In genomic region chr3:115787818-115788217, GRCh38 we compare ENCODE assay signal across 18 cellular contexts.
DNase-seq lines count a peak whose midpoint lies in the region; ATAC-seq and TF ChIP-seq lines count a peak whose summit lies in the region.
"Had no signal": no experiment of that assay in that cellular context is flagged by ENCODE, and none has a peak within 500 bp of the region (broad histone marks: within the 10 kb centered on the region; RNA-seq: fewer than 3 reads in every experiment).

No MANE protein-coding gene starts in this region.

- H3K79me2 ChIP-seq in GM23248 (ENCODE audit: insufficient read depth) = no peaks in the 10 kb centered on the region

- H4K91ac ChIP-seq in IMR-90 (ENCODE audit: insufficient read depth, low read depth, low read length) = peak overlapping the region; percentile 71

- no peak for TF ChIP-seq RAD21 in IMR-90 (IDR thresholded peaks at IDR 0.05; ENCODE audit: low read length)

- H2BK5ac ChIP-seq in IMR-90 (ENCODE audit: low read depth, low read length, poor library complexity, severe bottlenecking) = peak overlapping the region; percentile 94

- H3K23ac ChIP-seq in IMR-90 (ENCODE audit: low read depth, low read length) = no peak overlapping the region

- H2BK20ac ChIP-seq in IMR-90 (ENCODE audit: low read depth, low read length) = peak overlapping the region; percentile 66

- H2AK5ac ChIP-seq in IMR-90 (ENCODE audit: low read depth, low read length) = 0 out of 2 replicates have a peak overlapping the region, but pooled peaks have one; percentile 42

- dilution Hi-C loops in IMR-90 (cut with HindIII; ENCODE audit: low sequenced_read_pairs, unreplicated experiment) = no loop called here

- TF ChIP-seq CTCF in IMR-90 (conservative IDR thresholded peaks at IDR 0.05; ENCODE audit: low read depth, low read length) = no peak
- no peak for TF ChIP-seq CTCF in osteocyte (IDR thresholded peaks at IDR 0.05)

- H3K56ac ChIP-seq in IMR-90 (ENCODE audit: extremely low read depth, insufficient read depth, low read length) = no peak overlapping the region

- H3K36me3 Mint-ChIP-seq in osteocyte (ENCODE audit: unreplicated experiment) = no peaks in the 10 kb centered on the region

- in situ Hi-C loops in GM23248 (cut with MboI) = loop anchor here (10.0 kb wide), 1 partner anchor 573 kb away; no protein-coding TSS in a partner anchor
- in situ Hi-C loops in IMR-90 (cut with MboI; ENCODE audit: low sequenced_read_pairs) = no loop called here

- no peaks in the 10 kb centered on the region for H3K79me1 ChIP-seq in IMR-90 (ENCODE audit: low read depth in 1 of 2, low read length in 2 of 2)

- H4K5ac ChIP-seq in IMR-90 (ENCODE audit: low read depth, low read length) = peak overlapping the region; percentile 47; the same call in 1 of the 2 replicates

- no peak for ATAC-seq in IMR-90 (ENCODE audit: low read depth)
- ATAC-seq in GM18511 (IDR thresholded peaks at IDR 0.05; ENCODE audit: unreplicated experiment) = no peak

- CTCF ChIA-PET in IMR-90 (lab: Yijun Ruan, JAX) = interaction anchor here (0.6 to 1.6 kb wide), 2 partner anchors 27 to 644 kb away, joined by 3 to 5 read pairs; no protein-coding TSS in a partner anchor

- no peak overlapping the region for H2AFZ ChIP-seq in GM23248
- H2AFZ ChIP-seq in IMR-90 (replicated peaks; ENCODE audit: low read length, poor library complexity) = no peak overlapping the region

- H3K9me3 Mint-ChIP-seq in osteocyte (ENCODE audit: unreplicated experiment) = no peaks in the 10 kb centered on the region
- H3K9me3 Mint-ChIP-seq: CD8-positive, alpha-beta memory T cell had no signal

- BruUV-seq in IMR-90 (replicated peaks; lab: Mats Ljungman, UMichigan) = no TSS peak

- no peaks in the 10 kb centered on the region for H3K36me3 ChIP-seq in GM23248 (ENCODE audit: low read depth)
- no peaks in the 10 kb centered on the region for H3K36me3 ChIP-seq in IMR-90 (ENCODE audit: control insufficient read depth, insufficient read depth, low read length)
- H3K36me3 ChIP-seq: MG63 had no signal

- peak overlapping the region; percentile 62 for H3K4ac ChIP-seq in IMR-90 (ENCODE audit: low read depth, low read length)

- peak overlapping the region; percentile 34; the same call in 1 of the 2 replicates for H3K14ac ChIP-seq in IMR-90 (replicated peaks; ENCODE audit: low read depth, low read length)

- H3K9me1 ChIP-seq in IMR-90 (ENCODE audit: insufficient read depth, low read length) = peaks cover 3% of the 10 kb centered on the region; the same call in 1 of the 2 replicates

- POLR2A ChIA-PET in IMR-90 (lab: Charles Lee; ENCODE audit: unreplicated experiment) = no interaction called here

- H4K20me1 ChIP-seq in GM23248 (ENCODE audit: insufficient read depth) (no peaks in the 10 kb centered on the region), IMR-90 (ENCODE audit: insufficient read depth, low read length) (no peaks in the 10 kb centered on the region)

- no peak for TF ChIP-seq POLR2A in IMR-90 (IDR thresholded peaks at IDR 0.05; ENCODE audit: low read depth, low read length)

- peak overlapping the region; percentile 1 to 48; a peak in 2 of 4 replicates for H4K8ac ChIP-seq in IMR-90 (ENCODE audit: low read depth in 2 of 2, low read length in 2 of 2)

- H3K4me1 Mint-ChIP-seq in osteocyte (ENCODE audit: unreplicated experiment) = peaks cover 78% of the 10 kb centered on the region

- DNase-seq in GM23248 (no peak), IMR-90 (no peak), epithelial cell of prostate (ENCODE audit: low read depth, low spot score) (no peak), osteocyte (ENCODE audit: extremely low spot score, unreplicated experiment) (no peak), globus pallidus (ENCODE audit: low spot score) (no peak), NCI-H1436 (lab: John Stamatoyannopoulos, UW) (no peak)
- DNase-seq: C1 segment of cervical spinal cord; CD8-positive, alpha-beta memory T cell; DMS79; H7; Kasumi-1; NCI-H1048; NCI-H146; NCI-H2029 treated with DMSO at 0.1 percent for 48 hours; NCI-H2171 treated with DMSO at 0.1 percent for 48 hours; RPMI8226 had no signal

- peak overlapping the region; percentile 89; the same call in 2 of the 3 replicates for H2BK15ac ChIP-seq in IMR-90 (ENCODE audit: low read depth, low read length)

- no peaks in the 10 kb centered on the region for H3K9me2 ChIP-seq in GM23248 (ENCODE audit: insufficient read depth)

- peak overlapping the region; percentile 70; the same call in 1 of the 2 replicates for H3K18ac ChIP-seq in IMR-90 (ENCODE audit: low read depth, low read length)

- H3K9ac ChIP-seq in GM23248 (peak overlapping the region; percentile 63), IMR-90 (ENCODE audit: low read depth, low read length) (no peak overlapping the region)

- peak overlapping the region; percentile 94 for H3K27ac Mint-ChIP-seq in osteocyte (ENCODE audit: unreplicated experiment)

- 97 to 100% methylated on average over 2 of the region's 2 CpGs for WGBS in GM23248 (ENCODE audit: low coverage in 1 of 2, low lambda C conversion rate in 2 of 2, missing lambda C conversion rate in 2 of 2), 2 experiments
- no CpG with 5 or more reads among the region's 2 CpGs for WGBS in IMR-90 (ENCODE audit: extremely low coverage in 2 of 2, insufficient read length in 1 of 2), 2 experiments

- H3K4me1 ChIP-seq in GM23248 (ENCODE audit: insufficient read depth) (peaks cover 60% of the 10 kb centered on the region), IMR-90 (ENCODE audit: control insufficient read depth, insufficient read depth, low read length) (peaks cover 18% of the 10 kb centered on the region)

- no peaks in the 10 kb centered on the region for H3K9me3 ChIP-seq in GM23248 (ENCODE audit: low read depth)
- H3K9me3 ChIP-seq in IMR-90 (ENCODE audit: control insufficient read depth, insufficient read depth, low read length) = no peaks in the 10 kb centered on the region; the same call in 1 of the 2 replicates

- no peaks in the 10 kb centered on the region for H3K27me3 Mint-ChIP-seq in osteocyte (ENCODE audit: unreplicated experiment)

- H3K27me3 ChIP-seq in GM23248 (replicated peaks; ENCODE audit: insufficient read depth) = no peaks in the 10 kb centered on the region
- H3K27me3 ChIP-seq in IMR-90 (ENCODE audit: control insufficient read depth, insufficient read depth, low read length) = no peaks in the 10 kb centered on the region
- H3K27me3 ChIP-seq: MG63 had no signal

- H2BK120ac ChIP-seq in IMR-90 (ENCODE audit: low read depth, low read length) = peak overlapping the region; percentile 69

- H3K4me2 ChIP-seq in GM23248 (ENCODE audit: unreplicated experiment) (no peak overlapping the region), IMR-90 (ENCODE audit: low read depth, low read length) (no peak overlapping the region)

- H2AK9ac ChIP-seq in IMR-90 (replicated peaks; ENCODE audit: low read depth, low read length, poor library complexity) = no peak overlapping the region

- H3F3A ChIP-seq in GM23248 (ENCODE audit: insufficient read depth) = peaks cover 59% of the 10 kb centered on the region

- H3K27ac ChIP-seq in GM23248 (peak overlapping the region; percentile 93), IMR-90 (ENCODE audit: insufficient read depth, low read length) (no peak overlapping the region), epithelial cell of prostate (peak overlapping the region; percentile 83)

- intact Hi-C loops in IMR-90 (cut with micrococcal nuclease) = loop anchor here (10.0 kb wide), 3 partner anchors 273 to 743 kb away; no protein-coding TSS in a partner anchor

- no peak overlapping the region for H3K4me3 Mint-ChIP-seq in osteocyte (ENCODE audit: unreplicated experiment)

- no peak overlapping the region for H3K4me3 ChIP-seq in GM23248
- no peak overlapping the region for H3K4me3 ChIP-seq in IMR-90 (ENCODE audit: insufficient read depth, low read depth, low read length)
- H3K4me3 ChIP-seq: MG63 had no signal

TF ChIP-seq in IMR-90, 13 proteins besides CTCF, POLR2A, EP300 and RAD21:
- no peak for TF ChIP-seq RCOR1 (IDR thresholded peaks at IDR 0.05; ENCODE audit: insufficient replicate concordance, low read length)
- no peak for TF ChIP-seq FOS (IDR thresholded peaks at IDR 0.05; ENCODE audit: low read depth, low read length)
- no peak for TF ChIP-seq NFE2L2 (IDR thresholded peaks at IDR 0.05; ENCODE audit: low read depth, low read length)
- TF ChIP-seq MXI1 (IDR thresholded peaks at IDR 0.05; ENCODE audit: borderline replicate concordance, low read depth, low read length) = no peak
- no peak for TF ChIP-seq CEBPB (IDR thresholded peaks at IDR 0.05; ENCODE audit: low read depth, low read length)
- TF ChIP-seq BHLHE40 (IDR thresholded peaks at IDR 0.05; ENCODE audit: low read depth, low read length) = no peak
- no peak for TF ChIP-seq MAFK (IDR thresholded peaks at IDR 0.05; ENCODE audit: low read depth, low read length)
- TF ChIP-seq, protein P1, sequence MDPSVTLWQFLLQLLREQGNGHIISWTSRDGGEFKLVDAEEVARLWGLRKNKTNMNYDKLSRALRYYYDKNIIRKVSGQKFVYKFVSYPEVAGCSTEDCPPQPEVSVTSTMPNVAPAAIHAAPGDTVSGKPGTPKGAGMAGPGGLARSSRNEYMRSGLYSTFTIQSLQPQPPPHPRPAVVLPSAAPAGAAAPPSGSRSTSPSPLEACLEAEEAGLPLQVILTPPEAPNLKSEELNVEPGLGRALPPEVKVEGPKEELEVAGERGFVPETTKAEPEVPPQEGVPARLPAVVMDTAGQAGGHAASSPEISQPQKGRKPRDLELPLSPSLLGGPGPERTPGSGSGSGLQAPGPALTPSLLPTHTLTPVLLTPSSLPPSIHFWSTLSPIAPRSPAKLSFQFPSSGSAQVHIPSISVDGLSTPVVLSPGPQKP (IDR thresholded peaks at IDR 0.05; ENCODE audit: borderline replicate concordance, low read depth, low read length) = no peak
- TF ChIP-seq MAZ (IDR thresholded peaks at IDR 0.05; ENCODE audit: borderline replicate concordance, low read depth, low read length) = no peak
- TF ChIP-seq SMC3 (IDR thresholded peaks at IDR 0.05; ENCODE audit: low read depth, low read length) = no peak
- no peak for TF ChIP-seq USF2 (IDR thresholded peaks at IDR 0.05; ENCODE audit: low read depth, low read length)
- no peak for TF ChIP-seq CHD1 (IDR thresholded peaks at IDR 0.05; ENCODE audit: low read depth, low read length)
- TF ChIP-seq RFX5 (IDR thresholded peaks at IDR 0.05; ENCODE audit: low read depth, low read length) = no peak
